20 cellular contexts compared by ENCODE assay signal in the genomic region with DNA sequence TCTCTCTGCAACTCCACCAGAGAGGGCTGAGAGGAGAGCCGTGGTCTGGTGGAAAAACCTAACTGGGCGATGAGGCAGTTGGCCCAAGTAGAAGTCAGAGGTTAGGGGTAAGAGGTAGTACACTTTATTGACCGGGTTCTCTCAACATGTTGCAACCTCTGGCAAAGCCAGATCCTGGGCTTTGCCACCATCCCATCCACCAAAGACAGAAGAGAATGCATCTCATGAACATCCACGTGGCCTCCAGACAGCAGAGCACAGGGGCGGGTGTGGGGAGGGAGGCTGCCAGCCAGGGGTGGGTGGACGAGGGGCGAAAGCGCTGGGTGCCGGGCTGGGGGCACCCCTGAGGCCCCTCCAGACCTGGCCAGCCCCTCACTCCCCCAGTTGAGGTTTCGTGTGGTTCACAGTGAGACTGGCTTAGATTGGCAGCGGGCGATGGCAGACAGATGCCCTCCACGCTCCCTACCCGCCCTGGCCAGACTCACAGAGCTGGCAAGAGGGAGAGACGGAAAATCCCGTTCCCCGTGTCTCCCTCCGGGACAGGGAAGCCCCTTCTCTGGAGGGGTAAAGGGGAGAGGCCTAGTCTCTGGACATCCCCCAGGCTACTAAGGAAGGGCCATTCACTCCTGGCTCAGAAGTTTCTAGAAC. TPM values are rescaled to one million over a fixed set of nuclear protein-coding genes. Genes with fewer than 3 reads are reported as not detected.
DNase-seq lines count a peak whose midpoint lies in the region; ATAC-seq, FAIRE-seq and TF ChIP-seq lines count a peak whose summit lies in the region.
"Had no signal": no experiment of that assay in that cellular context is flagged by ENCODE, and none has a peak within 500 bp of the region (broad histone marks: within the 10 kb centered on the region; RNA-seq: fewer than 3 reads in every experiment).

No MANE protein-coding gene starts in this region.

- peaks cover 17% of the 10 kb centered on the region for H3K4me1 Mint-ChIP-seq in stimulated activated naive CD8-positive, alpha-beta T cell treated with anti-CD3 and anti-CD28 coated beads, Interleukin-15, amount 100 ng/mL, for 72 hours
- H3K4me1 Mint-ChIP-seq in astrocyte (ENCODE audit: low read depth, unreplicated experiment) (no peaks in the 10 kb centered on the region), nephron (peaks cover 19% of the 10 kb centered on the region)
- H3K4me1 Mint-ChIP-seq in CD8-positive, alpha-beta T cell (ENCODE audit: low read depth) = peaks cover 2% of the 10 kb centered on the region

- H3K4me3 Mint-ChIP-seq in stimulated activated naive CD8-positive, alpha-beta T cell treated with anti-CD3 and anti-CD28 coated beads, Interleukin-15, amount 100 ng/mL, for 72 hours = no peak overlapping the region
- no peak overlapping the region for H3K4me3 Mint-ChIP-seq in astrocyte (ENCODE audit: unreplicated experiment)
- H3K4me3 Mint-ChIP-seq in nephron = no peak overlapping the region
- no peak overlapping the region for H3K4me3 Mint-ChIP-seq in CD8-positive, alpha-beta T cell

- H3K27ac Mint-ChIP-seq in stimulated activated naive CD8-positive, alpha-beta T cell treated with anti-CD3 and anti-CD28 coated beads, Interleukin-15, amount 100 ng/mL, for 72 hours = no peak overlapping the region
- H3K27ac Mint-ChIP-seq in astrocyte (ENCODE audit: unreplicated experiment) (peak overlapping the region; percentile 62), nephron (peak overlapping the region; percentile 87 to 94 (median 90))
- H3K27ac Mint-ChIP-seq in CD8-positive, alpha-beta T cell = no peak overlapping the region

- H4K20me1 ChIP-seq in astrocyte (ENCODE audit: insufficient read depth, low read length) = no peaks in the 10 kb centered on the region
- H4K20me1 ChIP-seq: BLaER1 treated with 17β-estradiol and CSF1 and Interleukin-3, amounts not matched to agents 10 nM and 100 nM had no signal

- H3K36me3 ChIP-seq in astrocyte (ENCODE audit: insufficient read depth, low read length) (no peaks in the 10 kb centered on the region), colonic mucosa (no peaks in the 10 kb centered on the region)
- H3K36me3 ChIP-seq in CD8-positive, alpha-beta T cell (ENCODE audit: insufficient read depth, low read length) = no peaks in the 10 kb centered on the region

- FAIRE-seq in astrocyte (lab: Jason Lieb, UNC) = no peak
- FAIRE-seq: A204.1, K562, RCC 7860 had no signal

- H3K36me3 Mint-ChIP-seq in astrocyte (ENCODE audit: low read depth, unreplicated experiment) = peaks cover 12% of the 10 kb centered on the region
- no peaks in the 10 kb centered on the region for H3K36me3 Mint-ChIP-seq in nephron (ENCODE audit: low read depth)
- no peaks in the 10 kb centered on the region for H3K36me3 Mint-ChIP-seq in CD8-positive, alpha-beta T cell

- no peak for DNase-seq in stimulated activated naive CD8-positive, alpha-beta T cell treated with anti-CD3 and anti-CD28 coated beads, Interleukin-15, amount 100 ng/mL, for 72 hours
- DNase-seq in stimulated activated naive CD8-positive, alpha-beta T cell treated with anti-CD3 and anti-CD28 coated beads, Interleukin-15, Interleukin-2, amounts not matched to agents 100 U/mL and 50 U/mL, for 24 hours = no peak
- DNase-seq in astrocyte (ENCODE audit: low read depth) (no peak), colonic mucosa (no peak), NCI-H82 (lab: John Stamatoyannopoulos, UW) (no peak)
- DNase-seq in CD8-positive, alpha-beta T cell = no peak
- DNase-seq: DMS79, HCEC 1CT, NCI-H1092 treated with DMSO at 0.1 percent for 48 hours, NCI-H2081, NCI-H446, NCI-H526 treated with DMSO at 0.1 percent for 48 hours, SHP77, SK-N-SH had no signal

- POLR2A ChIA-PET in CD8-positive, alpha-beta T cell (lab: Charles Lee) = no interaction called here

- no peaks in the 10 kb centered on the region for H3K9me3 Mint-ChIP-seq in stimulated activated naive CD8-positive, alpha-beta T cell treated with anti-CD3 and anti-CD28 coated beads, Interleukin-15, amount 100 ng/mL, for 72 hours
- H3K9me3 Mint-ChIP-seq in astrocyte (ENCODE audit: unreplicated experiment) (peaks cover 2% of the 10 kb centered on the region), nephron (no peaks in the 10 kb centered on the region)
- H3K9me3 Mint-ChIP-seq in CD8-positive, alpha-beta T cell = no peaks in the 10 kb centered on the region

- intact Hi-C loops in colonic mucosa (cut with DNase I) = no loop called here
- intact Hi-C loops in CD8-positive, alpha-beta T cell (cut with DNase I, micrococcal nuclease) = no loop called here

- ATAC-seq in stimulated activated naive CD8-positive, alpha-beta T cell treated with anti-CD3 and anti-CD28 coated beads, Interleukin-15, amount 100 ng/mL, for 72 hours = peak; percentile 49
- ATAC-seq in stimulated activated naive CD8-positive, alpha-beta T cell treated with anti-CD3 and anti-CD28 coated beads, Interleukin-15, Interleukin-2, amounts not matched to agents 100 U/mL and 50 U/mL, for 24 hours = no peak
- no peak for ATAC-seq in CD8-positive, alpha-beta T cell
- no peak for ATAC-seq in GM21360 (IDR thresholded peaks at IDR 0.05; ENCODE audit: unreplicated experiment)
- ATAC-seq: K562 had no signal

- TF ChIP-seq CTCF in astrocyte (IDR thresholded peaks at IDR 0.05; ENCODE audit: insufficient read depth, low read depth, low read length) (no peak), nephron (IDR thresholded peaks at IDR 0.05; ENCODE audit: unreplicated experiment in 3 of 3) (no peak), colonic mucosa (IDR thresholded peaks at IDR 0.05) (no peak)
- TF ChIP-seq CTCF in CD8-positive, alpha-beta T cell (IDR thresholded peaks at IDR 0.05) = no peak

- H2AFZ ChIP-seq in astrocyte (ENCODE audit: low read depth, low read length) = no peak overlapping the region

- H3K27me3 ChIP-seq in astrocyte (ENCODE audit: insufficient read depth, low read length) = no peaks in the 10 kb centered on the region
- H3K27me3 ChIP-seq in colonic mucosa = no peaks in the 10 kb centered on the region
- H3K27me3 ChIP-seq in CD8-positive, alpha-beta T cell (ENCODE audit: insufficient read depth, low read length) = no peaks in the 10 kb centered on the region
- H3K27me3 ChIP-seq: BLaER1 treated with 17β-estradiol and CSF1 and Interleukin-3, amounts not matched to agents 10 nM and 100 nM had no signal

- no peaks in the 10 kb centered on the region for H3K79me2 ChIP-seq in astrocyte (ENCODE audit: insufficient read depth, low read length)

- no peak overlapping the region for H3K4me2 ChIP-seq in astrocyte (ENCODE audit: low read length)
- H3K4me2 ChIP-seq: SK-N-SH had no signal

- CTCF ChIA-PET in CD8-positive, alpha-beta T cell (lab: Charles Lee) = interaction anchor here (1.2 to 1.6 kb wide), 2 partner anchors 69 to 135 kb away, joined by 3 read pairs; no protein-coding TSS in a partner anchor

- H3K27ac ChIP-seq in astrocyte (ENCODE audit: low read depth, low read length) (no peak overlapping the region), colonic mucosa (no peak overlapping the region)
- H3K27ac ChIP-seq in CD8-positive, alpha-beta T cell (ENCODE audit: low read depth, low read length) = no peak overlapping the region
- H3K27ac ChIP-seq: BLaER1 treated with 17β-estradiol and CSF1 and Interleukin-3, amounts not matched to agents 10 nM and 100 nM had no signal

- H3K4me1 ChIP-seq in astrocyte (ENCODE audit: insufficient read depth, low read length) (no peaks in the 10 kb centered on the region), colonic mucosa (no peaks in the 10 kb centered on the region)
- H3K4me1 ChIP-seq in CD8-positive, alpha-beta T cell (ENCODE audit: insufficient read depth, low read length) = no peaks in the 10 kb centered on the region

- no peaks in the 10 kb centered on the region for H3K27me3 Mint-ChIP-seq in stimulated activated naive CD8-positive, alpha-beta T cell treated with anti-CD3 and anti-CD28 coated beads, Interleukin-15, amount 100 ng/mL, for 72 hours
- peaks cover 14% of the 10 kb centered on the region for H3K27me3 Mint-ChIP-seq in astrocyte (ENCODE audit: low read depth, unreplicated experiment)
- H3K27me3 Mint-ChIP-seq in nephron (ENCODE audit: low read depth) = peaks cover 3% of the 10 kb centered on the region
- H3K27me3 Mint-ChIP-seq in CD8-positive, alpha-beta T cell (ENCODE audit: low read depth) = no peaks in the 10 kb centered on the region

- H3K9me3 ChIP-seq in astrocyte (ENCODE audit: insufficient read depth, low read depth, low read length) = no peaks in the 10 kb centered on the region
- H3K9me3 ChIP-seq in colonic mucosa = no peaks in the 10 kb centered on the region
- no peaks in the 10 kb centered on the region for H3K9me3 ChIP-seq in CD8-positive, alpha-beta T cell (ENCODE audit: low read length)
- H3K9me3 ChIP-seq: SK-N-SH had no signal

- H3K9ac ChIP-seq in astrocyte (ENCODE audit: low read length) (no peak overlapping the region), colonic mucosa (ENCODE audit: low read depth in 2 of 2, low read length in 2 of 2) (no peak overlapping the region)
- H3K9ac ChIP-seq: BLaER1 treated with 17β-estradiol and CSF1 and Interleukin-3, amounts not matched to agents 10 nM and 100 nM; SK-N-SH had no signal

- H3K4me3 ChIP-seq in astrocyte (ENCODE audit: insufficient read depth, low read depth, low read length) = no peak overlapping the region
- H3K4me3 ChIP-seq in colonic mucosa = no peak overlapping the region
- no peak overlapping the region for H3K4me3 ChIP-seq in CD8-positive, alpha-beta T cell (ENCODE audit: low read depth, low read length)
- H3K4me3 ChIP-seq: BLaER1 treated with 17β-estradiol and CSF1 and Interleukin-3, amounts not matched to agents 10 nM and 100 nM; K562 had no signal

RNA-seq across cellular contexts. Expression of gene VPS37B, which starts 33.1 kb away (rescaled TPM):
- total RNA-seq in astrocyte (27.1 and 31.4 TPM in 2 replicates), colonic mucosa (10 to 100 TPM; 64.8 to 73.5 TPM)
- 100 to 1,000 TPM; 145 to 148 TPM for total RNA-seq in CD8-positive, alpha-beta T cell

RNA-seq across cellular contexts. Expression of gene ABCB9, which starts 37.2 kb away (rescaled TPM):
- total RNA-seq in astrocyte (11.6 and 12.9 TPM in 2 replicates), colonic mucosa (1 to 10 TPM; 4.3 to 4.5 TPM)
- total RNA-seq in CD8-positive, alpha-beta T cell = 1 to 10 TPM; 3.5 to 3.6 TPM

RNA-seq across cellular contexts. Expression of gene OGFOD2, which starts 46.0 kb away (rescaled TPM):
- total RNA-seq in astrocyte (13.3 and 16.1 TPM in 2 replicates), colonic mucosa (10 to 100 TPM; 15.9 to 28.1 TPM)
- total RNA-seq in CD8-positive, alpha-beta T cell = 10 to 100 TPM in 1 of 2 experiments, 1 to 10 TPM in 1; 9.4 to 10.5 TPM

RNA-seq across cellular contexts. Expression of gene ARL6IP4, which starts 51.5 kb away (rescaled TPM):
- total RNA-seq in astrocyte (121 and 122 TPM in 2 replicates), colonic mucosa (100 to 1,000 TPM; 130 to 192 TPM)
- 100 to 1,000 TPM; 130 to 131 TPM for total RNA-seq in CD8-positive, alpha-beta T cell

Comparison
In these comparisons a context has a peak if more than half of its experiments do, and no peak if none do; other contexts are left out.
1. H3K27ac Mint-ChIP-seq: peak in astrocyte (single experiment) and nephron (3 of 3); none in stimulated activated naive CD8-positive, alpha-beta T cell treated with anti-CD3 and anti-CD28 coated beads, Interleukin-15, amount 100 ng/mL, for 72 hours (0 of 2) and CD8-positive, alpha-beta T cell (single experiment).